ENCODE assay signal across 18 cellular contexts in the genomic region with DNA sequence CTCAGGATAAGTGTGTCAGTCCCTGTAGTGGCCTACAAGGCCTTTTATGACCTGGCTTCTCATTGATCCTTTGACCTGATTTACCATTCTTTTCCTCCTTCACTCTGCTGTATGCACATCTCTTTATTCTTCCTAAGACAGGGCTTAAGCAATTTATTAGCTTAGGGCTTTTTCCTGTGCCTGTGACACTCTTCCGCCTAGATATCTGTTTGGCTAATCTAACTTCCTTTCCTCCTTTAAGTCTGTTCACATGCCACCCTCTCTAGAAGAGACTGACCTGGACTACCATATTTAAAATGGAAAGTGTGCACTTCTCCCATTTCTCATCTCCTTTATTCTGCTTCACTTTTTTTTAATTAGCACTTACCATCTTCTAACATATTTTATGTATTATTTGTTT. TPM values are rescaled to one million over a fixed set of nuclear protein-coding genes. Genes with fewer than 3 reads are reported as not detected.
A peak's percentile ranks its signal among the peaks of the same experiment; 100 is the strongest.
DNase-seq lines count a peak whose midpoint lies in the region; ATAC-seq and TF ChIP-seq lines count a peak whose summit lies in the region.
"Had no signal": no experiment of that assay in that cellular context is flagged by ENCODE, and none has a peak within 500 bp of the region (broad histone marks: within the 10 kb centered on the region; RNA-seq: fewer than 3 reads in every experiment).

No MANE protein-coding gene starts in this region.

- H3K4me3 Mint-ChIP-seq in endothelial cell (ENCODE audit: unreplicated experiment) (no peak overlapping the region), H9 (no peak overlapping the region)
- H3K4me3 Mint-ChIP-seq in stimulated activated naive B cell treated with anti-CD40 and anti-IgM and Interleukin-4, amounts not matched to agents 10 μg/mL and 1 μg/mL and 100 μg/mL, for 72 hours: no peak overlapping the region

- no peak overlapping the region for H3K27ac ChIP-seq in osteoblast (ENCODE audit: low read depth, low read length)
- no peak overlapping the region for H3K27ac ChIP-seq in H9 (ENCODE audit: insufficient read length, low read depth, low read length)
- H3K27ac ChIP-seq in body of pancreas: no peak overlapping the region
- H3K27ac ChIP-seq: A549, GM23248 had no signal

- H2AK5ac ChIP-seq in H9 (ENCODE audit: insufficient read length, low read length): no peak overlapping the region

- no peaks in the 10 kb centered on the region for H3K79me1 ChIP-seq in H9 (ENCODE audit: insufficient read depth, low read depth, low read length, poor library complexity, severe bottlenecking)

- TF ChIP-seq POLR2A in body of pancreas (IDR thresholded peaks at IDR 0.05): no peak

- H3K36me3 Mint-ChIP-seq in endothelial cell (ENCODE audit: low read depth, unreplicated experiment): peaks cover 4% of the 10 kb centered on the region
- H3K36me3 Mint-ChIP-seq in stimulated activated naive B cell treated with anti-CD40 and anti-IgM and Interleukin-4, amounts not matched to agents 10 μg/mL and 1 μg/mL and 100 μg/mL, for 72 hours: peaks cover 3 to 6% of the 10 kb centered on the region in 2 donors
- peaks cover 0 to 9% (median 4%) of the 10 kb centered on the region in 3 experiments; a peak in 2 of 7 replicates for H3K36me3 Mint-ChIP-seq in H9 (ENCODE audit: insufficient read depth in 1 of 3, low read depth in 3 of 3)

- H2BK5ac ChIP-seq in H9 (ENCODE audit: insufficient read length, low read length): no peak overlapping the region

- no peak overlapping the region for H3K23ac ChIP-seq in H9 (ENCODE audit: insufficient read length, low read depth, low read length)

- H2BK15ac ChIP-seq in H9 (ENCODE audit: low read depth, low read length): no peak overlapping the region

- H3K4me1 ChIP-seq in osteoblast (ENCODE audit: insufficient read depth, low read length) (no peaks in the 10 kb centered on the region), H9 (ENCODE audit: insufficient read depth, low read length) (no peaks in the 10 kb centered on the region), body of pancreas (no peaks in the 10 kb centered on the region)
- H3K4me1 ChIP-seq: A549, Caco-2 had no signal

- H3K4me3 ChIP-seq in osteoblast (ENCODE audit: insufficient read depth, low read length): no peak overlapping the region
- H3K4me3 ChIP-seq in body of pancreas: no peak overlapping the region
- H3K4me3 ChIP-seq: A549, GM12878, GM23248 had no signal

- H3K4me1 Mint-ChIP-seq in endothelial cell (ENCODE audit: unreplicated experiment) (peaks cover 21% of the 10 kb centered on the region), H9 (peaks cover 6 to 7% of the 10 kb centered on the region in 2 experiments)
- H3K4me1 Mint-ChIP-seq in stimulated activated naive B cell treated with anti-CD40 and anti-IgM and Interleukin-4, amounts not matched to agents 10 μg/mL and 1 μg/mL and 100 μg/mL, for 72 hours: peaks cover 0 to 6% of the 10 kb centered on the region in 2 donors

- H3K18ac ChIP-seq in H9 (ENCODE audit: insufficient read length, low read depth, low read length): no peak overlapping the region

- H3K56ac ChIP-seq in H9 (ENCODE audit: insufficient read length, low read depth, low read length): no peak overlapping the region

- H3K36me3 ChIP-seq in osteoblast (ENCODE audit: insufficient read depth, low read length) (peaks cover 5% of the 10 kb centered on the region), body of pancreas (replicated peaks in 1 of 2; ENCODE audit: insufficient read depth in 1 of 2, low read depth in 2 of 2) (no peaks in the 10 kb centered on the region)

- peaks cover 18% of the 10 kb centered on the region for H3K79me2 ChIP-seq in osteoblast (ENCODE audit: insufficient read depth, low read length)
- no peaks in the 10 kb centered on the region for H3K79me2 ChIP-seq in H9 (ENCODE audit: insufficient read depth, low read length)

- H3K4ac ChIP-seq in H9 (ENCODE audit: low read depth, low read length): no peak overlapping the region

- H3K27me3 ChIP-seq in osteoblast (ENCODE audit: insufficient read depth, low read length): no peaks in the 10 kb centered on the region
- H3K27me3 ChIP-seq in H9 (ENCODE audit: insufficient read depth, low read length): no peaks in the 10 kb centered on the region
- no peaks in the 10 kb centered on the region for H3K27me3 ChIP-seq in body of pancreas

- H3K9ac ChIP-seq in H9 (ENCODE audit: extremely low read depth, insufficient read length, low read length): no peak overlapping the region
- H3K9ac ChIP-seq: GM23248 had no signal

- H2BK20ac ChIP-seq in H9 (ENCODE audit: low read depth, low read length, poor library complexity, severe bottlenecking): no peak overlapping the region

- no peak for ATAC-seq in stimulated activated naive B cell treated with anti-CD40 and anti-IgM and Interleukin-4, amounts not matched to agents 10 μg/mL and 1 μg/mL and 100 μg/mL, for 72 hours (replicated peaks)
- ATAC-seq in body of pancreas: no peak
- ATAC-seq: A549, GM12878 had no signal

- H3K4me2 ChIP-seq in osteoblast (ENCODE audit: insufficient read depth, low read length) (no peak overlapping the region), H9 (ENCODE audit: insufficient read depth, insufficient read length, low read length) (no peak overlapping the region)
- H3K4me2 ChIP-seq: A549 had no signal

- no CpG with 5 or more reads among the region's 1 CpG for WGBS in H9 (ENCODE audit: extremely low coverage, insufficient read length, low lambda C conversion rate)
- WGBS in body of pancreas, 2 donors: 81 to 90% methylated on average over 1 of the region's 1 CpG

- H3K23me2 ChIP-seq in H9 (ENCODE audit: insufficient read length, low read depth, low read length, poor library complexity, severe bottlenecking): no peaks in the 10 kb centered on the region

- TF ChIP-seq CTCF in endothelial cell (IDR thresholded peaks at IDR 0.05; ENCODE audit: unreplicated experiment) (no peak), osteoblast (IDR thresholded peaks at IDR 0.05; ENCODE audit: extremely low read depth, low read depth, low read length) (no peak), H9 (conservative IDR thresholded peaks at IDR 0.05) (no peak), body of pancreas (IDR thresholded peaks at IDR 0.05) (no peak)

- H4K20me1 ChIP-seq in osteoblast (ENCODE audit: insufficient read depth, low read length) (no peaks in the 10 kb centered on the region), H9 (ENCODE audit: control insufficient read depth, insufficient read depth, insufficient read length) (no peaks in the 10 kb centered on the region)

- H3K9me3 ChIP-seq in osteoblast (ENCODE audit: low read depth, low read length): no peaks in the 10 kb centered on the region
- no peaks in the 10 kb centered on the region for H3K9me3 ChIP-seq in H9 (ENCODE audit: control insufficient read depth, low read depth, low read length)
- H3K9me3 ChIP-seq in body of pancreas: no peaks in the 10 kb centered on the region
- H3K9me3 ChIP-seq: A549, Caco-2 had no signal

- intact Hi-C loops in body of pancreas (cut with DNase I): no loop called here

- H4K91ac ChIP-seq in H9 (ENCODE audit: insufficient read length, low read depth, low read length): no peak overlapping the region

- H3T11ph ChIP-seq in H9 (ENCODE audit: low read length): no peak overlapping the region

- no peak overlapping the region for H4K8ac ChIP-seq in H9 (replicated peaks; ENCODE audit: insufficient read length, low read depth, low read length)

- no peak overlapping the region for H2BK120ac ChIP-seq in H9 (ENCODE audit: low read depth, low read length, poor library complexity, severe bottlenecking)

- DNase-seq in GF-D8 (lab: John Stamatoyannopoulos, UW): peak; percentile 61
- peak; percentile 13 for DNase-seq in NCI-H82 treated with DMSO at 0.1 percent for 48 hours (lab: John Stamatoyannopoulos, UW; ENCODE audit: unreplicated experiment)
- DNase-seq in endothelial cell (ENCODE audit: low spot score): no peak
- DNase-seq in osteoblast (ENCODE audit: insufficient read length, low spot score, missing footprints): peak; percentile 38
- DNase-seq in stimulated activated naive B cell treated with anti-CD40 and anti-IgM and Interleukin-4, amounts not matched to agents 10 μg/mL and 1 μg/mL and 100 μg/mL, for 72 hours: no peak
- no peak for DNase-seq in NCI-H2171 (lab: John Stamatoyannopoulos, UW)
- no peak for DNase-seq in H9
- DNase-seq in body of pancreas: no peak
- DNase-seq: 8988T; C1 segment of cervical spinal cord; Caco-2; CD4-positive, alpha-beta memory T cell; DMS153; DND-41; GM23248; HCEC 1CT had no signal

- H2AFZ ChIP-seq in osteoblast (ENCODE audit: low read length) (no peak overlapping the region), H9 (ENCODE audit: low read length) (no peak overlapping the region)
- H2AFZ ChIP-seq: GM23248 had no signal

- H2BK12ac ChIP-seq in H9 (ENCODE audit: insufficient read length, low read depth, low read length): no peak overlapping the region

- H3K9me3 Mint-ChIP-seq in endothelial cell (ENCODE audit: unreplicated experiment) (no peaks in the 10 kb centered on the region), H9 (no peaks in the 10 kb centered on the region)
- H3K9me3 Mint-ChIP-seq in stimulated activated naive B cell treated with anti-CD40 and anti-IgM and Interleukin-4, amounts not matched to agents 10 μg/mL and 1 μg/mL and 100 μg/mL, for 72 hours: peaks cover 2 to 4% of the 10 kb centered on the region in 2 donors

- H3K27me3 Mint-ChIP-seq in endothelial cell (ENCODE audit: unreplicated experiment) (no peaks in the 10 kb centered on the region), H9 (ENCODE audit: low read depth) (no peaks in the 10 kb centered on the region)
- H3K27me3 Mint-ChIP-seq in stimulated activated naive B cell treated with anti-CD40 and anti-IgM and Interleukin-4, amounts not matched to agents 10 μg/mL and 1 μg/mL and 100 μg/mL, for 72 hours: no peaks in the 10 kb centered on the region
- H3K27me3 Mint-ChIP-seq: CD4-positive, alpha-beta memory T cell had no signal

- H3K27ac Mint-ChIP-seq in endothelial cell (ENCODE audit: unreplicated experiment) (peak overlapping the region; percentile 68), H9 (peak overlapping the region in 1 of 3 experiments; percentile 38; a peak in 1 of 7 replicates)
- no peak overlapping the region for H3K27ac Mint-ChIP-seq in stimulated activated naive B cell treated with anti-CD40 and anti-IgM and Interleukin-4, amounts not matched to agents 10 μg/mL and 1 μg/mL and 100 μg/mL, for 72 hours

- no peak overlapping the region for H3K14ac ChIP-seq in H9 (ENCODE audit: insufficient read depth, low read length)

- no peak overlapping the region for H4K5ac ChIP-seq in H9 (ENCODE audit: insufficient read length, low read depth, low read length)

RNA-seq across cellular contexts. Expression of a gene that starts 29.1 kb away (rescaled TPM):
- total RNA-seq in endothelial cell (ENCODE audit: unreplicated experiment) (57.2 TPM), osteoblast (45.6 and 53.0 TPM in 2 replicates), H9 (2021) (43.3 and 45.6 TPM in 2 replicates), body of pancreas (10 to 100 TPM; 21.5 to 85.7 TPM)

Comparison
In these comparisons a context has a peak if more than half of its experiments do, and no peak if none do; other contexts are left out.
1. DNase-seq: peak in GF-D8 (single experiment), NCI-H82 treated with DMSO at 0.1 percent for 48 hours (single experiment) and osteoblast (single experiment); none in endothelial cell (single experiment), stimulated activated naive B cell treated with anti-CD40 and anti-IgM and Interleukin-4, amounts not matched to agents 10 μg/mL and 1 μg/mL and 100 μg/mL, for 72 hours (single experiment), NCI-H2171 (single experiment), H9 (single experiment) and body of pancreas (0 of 4).